In genomic region chr13:23888658-23889597, GRCh38 we compare ENCODE assay signal across 8 cellular contexts. TPM values are rescaled to one million over a fixed set of nuclear protein-coding genes. Genes with fewer than 3 reads are reported as not detected.
DNase-seq lines count a peak whose midpoint lies in the region; ATAC-seq and TF ChIP-seq lines count a peak whose summit lies in the region.

Gene MIPEP (minus strand): TSS chr13:23889400. CDS start chr13:23889320, 80 bp downstream.

- H3K4ac ChIP-seq in trophoblast cell (ENCODE audit: low read depth, low read length) = no peak within 1 kb of the TSS

- peak within 1 kb of the TSS; percentile 88 for H3K9ac ChIP-seq in adipocyte (ENCODE audit: low read length)
- peak within 1 kb of the TSS; percentile 63 for H3K9ac ChIP-seq in trophoblast cell (ENCODE audit: low read length)

- peak; percentile 96 for ATAC-seq in HG02642 (IDR thresholded peaks at IDR 0.05; ENCODE audit: poor library complexity, unreplicated experiment)

- H3K4me3 ChIP-seq in adipocyte (ENCODE audit: low read length) (peak within 1 kb of the TSS; percentile 92), cardiac muscle cell (peak within 1 kb of the TSS; percentile 78), trophoblast cell (ENCODE audit: low read depth, low read length) (peak within 1 kb of the TSS; percentile 84), transverse colon (peak within 1 kb of the TSS; percentile 82 to 95 (median 90))

- H4K91ac ChIP-seq in trophoblast cell (ENCODE audit: low read depth, low read length) = peak within 1 kb of the TSS; percentile 61

- peak within 1 kb of the TSS; percentile 76 for H3K4me2 ChIP-seq in trophoblast cell (ENCODE audit: low read length)

- peak; percentile 84 for DNase-seq in NCI-H1105 (lab: John Stamatoyannopoulos, UW)
- peak; percentile 96 for DNase-seq in SW480 (ENCODE audit: low spot score)
- DNase-seq in adipocyte (ENCODE audit: low read depth) = peak; percentile 98
- peak; percentile 96 to 98 for DNase-seq in cardiac muscle cell (ENCODE audit: low read depth in 1 of 2, low spot score in 1 of 2)
- peak; percentile 90 to 94 for DNase-seq in trophoblast cell
- DNase-seq in transverse colon = peak; percentile 94

- H3K79me2 ChIP-seq in trophoblast cell (ENCODE audit: control insufficient read depth, insufficient read depth, low read length, poor library complexity) = peaks cover 2% of the 10 kb centered on the region

- TF ChIP-seq CTCF in GM12873 (IDR thresholded peaks at IDR 0.05; ENCODE audit: insufficient read depth, low read depth, low read length, missing control alignments) (peak; percentile 80), cardiac muscle cell (IDR thresholded peaks at IDR 0.05; ENCODE audit: low read depth, low read length) (peak; percentile 71), transverse colon (IDR thresholded peaks at IDR 0.05) (peak; percentile 62 to 82 (median 73))

- TF ChIP-seq EP300 in transverse colon (IDR thresholded peaks at IDR 0.05; ENCODE audit: low read depth) = no peak

- no peaks in the 10 kb centered on the region for H3K9me3 ChIP-seq in adipocyte (ENCODE audit: control insufficient read depth, low read length)
- no peaks in the 10 kb centered on the region for H3K9me3 ChIP-seq in cardiac muscle cell (ENCODE audit: low read depth)
- no peaks in the 10 kb centered on the region for H3K9me3 ChIP-seq in trophoblast cell (ENCODE audit: insufficient read depth, low read depth, low read length)
- no peaks in the 10 kb centered on the region for H3K9me3 ChIP-seq in transverse colon

- H3K4me1 ChIP-seq in adipocyte (ENCODE audit: control insufficient read depth, insufficient read depth, low read length) (peaks cover 10% of the 10 kb centered on the region), cardiac muscle cell (ENCODE audit: low read depth) (peaks cover 5% of the 10 kb centered on the region), trophoblast cell (ENCODE audit: control insufficient read depth in 1 of 2, insufficient read depth in 2 of 2, low read length in 2 of 2) (no peaks in the 10 kb centered on the region), transverse colon (peaks cover 13 to 17% (median 14%) of the 10 kb centered on the region in 4 donors)

- H2AK5ac ChIP-seq in trophoblast cell (ENCODE audit: low read length) = no peak within 1 kb of the TSS

- H2BK12ac ChIP-seq in trophoblast cell (ENCODE audit: low read length) = no peak within 1 kb of the TSS

- in situ Hi-C loops in transverse colon (cut with MboI; ENCODE audit: low pct_ligation_motif_present in 1 of 4, low pct_unique_long_range_greater_than_20kb in 1 of 4, low sequenced_read_pairs in 3 of 4) = no loop called here

- TF ChIP-seq POLR2A in transverse colon (IDR thresholded peaks at IDR 0.05) = peak; percentile 83

- WGBS in trophoblast cell (ENCODE audit: extremely low coverage, insufficient coverage, insufficient read length) = no CpG with 5 or more reads among the region's 73 CpGs
- 0% methylated on average over 67 of the region's 73 CpGs; no CpG with 5 or more reads in 1 of the 2 donors for WGBS in transverse colon (ENCODE audit: low coverage in 1 of 2), 2 donors

- H3K36me3 ChIP-seq in adipocyte (ENCODE audit: control insufficient read depth, insufficient read depth, low read length, severe bottlenecking) (peaks cover 8% of the 10 kb centered on the region), cardiac muscle cell (peaks cover 6% of the 10 kb centered on the region), trophoblast cell (ENCODE audit: control insufficient read depth in 1 of 2, insufficient read depth in 2 of 2, low read length in 2 of 2) (peaks cover 0 to 3% of the 10 kb centered on the region in 2 experiments), transverse colon (no peaks in the 10 kb centered on the region)

- intact Hi-C loops in transverse colon (cut with DNase I; ENCODE audit: low total_unique reads) = no loop called here

- no peak within 1 kb of the TSS for H2BK120ac ChIP-seq in trophoblast cell (ENCODE audit: insufficient read depth, low read length, poor library complexity)

- H3K23ac ChIP-seq in trophoblast cell (ENCODE audit: low read length) = no peak within 1 kb of the TSS

- H4K12ac ChIP-seq in trophoblast cell (ENCODE audit: low read depth, low read length) = peak within 1 kb of the TSS; percentile 4

- peak within 1 kb of the TSS; percentile 30 for H3K18ac ChIP-seq in trophoblast cell (ENCODE audit: low read length)

- peak within 1 kb of the TSS; percentile 69 for H2AFZ ChIP-seq in trophoblast cell (ENCODE audit: insufficient read depth, low read length, poor library complexity)

- no peaks in the 10 kb centered on the region for H3K27me3 ChIP-seq in adipocyte (replicated peaks; ENCODE audit: control insufficient read depth, insufficient read depth, low read length)
- H3K27me3 ChIP-seq in cardiac muscle cell = no peaks in the 10 kb centered on the region
- no peaks in the 10 kb centered on the region for H3K27me3 ChIP-seq in trophoblast cell (ENCODE audit: insufficient read depth, low read length)
- H3K27me3 ChIP-seq in transverse colon = no peaks in the 10 kb centered on the region

- H2BK5ac ChIP-seq in trophoblast cell (ENCODE audit: low read depth, low read length, poor library complexity) = peak within 1 kb of the TSS; percentile 33

- peak within 1 kb of the TSS; percentile 51 for H3K14ac ChIP-seq in trophoblast cell (ENCODE audit: low read length)

- peak within 1 kb of the TSS; percentile 17 for H4K8ac ChIP-seq in trophoblast cell (ENCODE audit: low read depth, low read length)

- H3K27ac ChIP-seq in cardiac muscle cell = peak within 1 kb of the TSS; percentile 81
- H3K27ac ChIP-seq in trophoblast cell (ENCODE audit: low read depth, low read length) = peak within 1 kb of the TSS; percentile 13
- peak within 1 kb of the TSS; percentile 89 to 96 (median 94) for H3K27ac ChIP-seq in transverse colon

- peaks cover 2% of the 10 kb centered on the region for H3K79me1 ChIP-seq in trophoblast cell (ENCODE audit: low read length)

RNA-seq across cellular contexts. Expression of gene MIPEP, which starts in this region (rescaled TPM):
- total RNA-seq in cardiac muscle cell (12.5 and 18.7 TPM in 2 replicates), transverse colon (10 to 100 TPM in 3 of 4 donors, 1 to 10 TPM in 1; 5.2 to 20.1 (median 17.8) TPM)
- polyA plus RNA-seq in cardiac muscle cell = 16.2 and 22.9 TPM in 2 replicates
- 11.7 and 13.6 TPM in 2 replicates for polyA plus RNA-seq in trophoblast cell (2013)

Comparison
In these comparisons a context has a peak if more than half of its experiments do, and no peak if none do; other contexts are left out.
1. Peak in every context shown above with its lines: DNase-seq, ATAC-seq, H3K4me3 ChIP-seq and H3K27ac ChIP-seq.
2. H3K27ac ChIP-seq: peak in every context shown above with its lines; median percentile 94 in transverse colon; 81 in cardiac muscle cell; 13 in trophoblast cell.